In the genomic region with DNA sequence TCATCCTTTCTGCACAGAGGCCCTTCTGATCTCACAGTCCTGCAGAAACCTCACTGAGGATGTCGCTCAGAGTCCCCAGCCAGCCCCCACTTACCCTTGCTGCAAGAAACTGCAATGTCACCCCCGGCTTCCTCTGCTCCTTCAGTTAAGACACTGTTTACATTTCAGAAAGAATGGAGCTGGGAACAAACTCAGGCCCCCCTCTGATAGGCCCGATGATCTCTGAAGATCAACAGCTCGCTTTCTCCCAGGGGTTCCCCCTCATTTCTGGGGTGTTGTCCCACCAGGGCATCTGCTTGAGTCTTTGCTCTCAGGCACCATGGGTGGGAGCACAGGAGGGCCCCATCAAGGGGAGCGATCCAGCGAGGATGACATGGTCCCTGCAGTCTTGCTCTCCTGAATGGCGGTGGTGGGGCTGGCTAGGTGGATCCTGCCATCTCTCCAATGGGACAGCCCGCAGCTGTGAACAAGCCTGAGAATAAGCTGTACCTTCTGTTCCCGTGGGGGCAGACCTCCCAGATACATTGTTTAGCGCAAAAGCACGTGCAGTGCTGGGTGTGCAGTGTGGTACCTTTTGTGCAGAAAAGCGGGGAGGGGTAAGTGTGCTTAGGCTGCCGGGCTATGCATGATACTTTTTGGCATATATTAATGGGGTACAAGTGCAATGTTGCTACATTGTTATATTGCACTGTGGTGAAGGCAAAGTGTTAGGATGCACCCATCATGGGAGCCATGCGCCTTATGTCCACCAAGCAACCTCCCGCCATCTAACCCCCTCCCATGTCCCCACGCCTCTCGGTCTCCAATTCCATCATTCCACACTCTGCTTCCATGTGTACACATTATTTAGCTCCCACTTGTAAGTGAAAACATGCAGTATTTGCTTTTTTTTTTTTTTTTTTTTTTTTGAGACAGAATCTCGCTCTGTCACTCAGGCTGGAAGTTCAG, we compare ENCODE assay signal across 1 cellular context.
TF ChIP-seq lines count a peak whose summit lies in the region.

No MANE protein-coding gene starts in this region.

TF ChIP-seq in K562, 482 proteins besides CTCF, POLR2A, EP300 and RAD21 (continued from another document):
- TF ChIP-seq, protein P1, sequence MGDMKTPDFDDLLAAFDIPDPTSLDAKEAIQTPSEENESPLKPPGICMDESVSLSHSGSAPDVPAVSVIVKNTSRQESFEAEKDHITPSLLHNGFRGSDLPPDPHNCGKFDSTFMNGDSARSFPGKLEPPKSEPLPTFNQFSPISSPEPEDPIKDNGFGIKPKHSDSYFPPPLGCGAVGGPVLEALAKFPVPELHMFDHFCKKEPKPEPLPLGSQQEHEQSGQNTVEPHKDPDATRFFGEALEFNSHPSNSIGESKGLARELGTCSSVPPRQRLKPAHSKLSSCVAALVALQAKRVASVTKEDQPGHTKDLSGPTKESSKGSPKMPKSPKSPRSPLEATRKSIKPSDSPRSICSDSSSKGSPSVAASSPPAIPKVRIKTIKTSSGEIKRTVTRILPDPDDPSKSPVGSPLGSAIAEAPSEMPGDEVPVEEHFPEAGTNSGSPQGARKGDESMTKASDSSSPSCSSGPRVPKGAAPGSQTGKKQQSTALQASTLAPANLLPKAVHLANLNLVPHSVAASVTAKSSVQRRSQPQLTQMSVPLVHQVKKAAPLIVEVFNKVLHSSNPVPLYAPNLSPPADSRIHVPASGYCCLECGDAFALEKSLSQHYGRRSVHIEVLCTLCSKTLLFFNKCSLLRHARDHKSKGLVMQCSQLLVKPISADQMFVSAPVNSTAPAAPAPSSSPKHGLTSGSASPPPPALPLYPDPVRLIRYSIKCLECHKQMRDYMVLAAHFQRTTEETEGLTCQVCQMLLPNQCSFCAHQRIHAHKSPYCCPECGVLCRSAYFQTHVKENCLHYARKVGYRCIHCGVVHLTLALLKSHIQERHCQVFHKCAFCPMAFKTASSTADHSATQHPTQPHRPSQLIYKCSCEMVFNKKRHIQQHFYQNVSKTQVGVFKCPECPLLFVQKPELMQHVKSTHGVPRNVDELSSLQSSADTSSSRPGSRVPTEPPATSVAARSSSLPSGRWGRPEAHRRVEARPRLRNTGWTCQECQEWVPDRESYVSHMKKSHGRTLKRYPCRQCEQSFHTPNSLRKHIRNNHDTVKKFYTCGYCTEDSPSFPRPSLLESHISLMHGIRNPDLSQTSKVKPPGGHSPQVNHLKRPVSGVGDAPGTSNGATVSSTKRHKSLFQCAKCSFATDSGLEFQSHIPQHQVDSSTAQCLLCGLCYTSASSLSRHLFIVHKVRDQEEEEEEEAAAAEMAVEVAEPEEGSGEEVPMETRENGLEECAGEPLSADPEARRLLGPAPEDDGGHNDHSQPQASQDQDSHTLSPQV (IDR thresholded peaks at IDR 0.05) = peak; percentile 88
- no peak for TF ChIP-seq CHD2 (IDR thresholded peaks at IDR 0.05; ENCODE audit: low read depth, low read length)
- peak in 1 of 2 experiments; percentile 31; a peak in 1 of 4 replicates for TF ChIP-seq MAZ (CRISPR knock-in tag; conservative IDR thresholded peaks at IDR 0.05 in 1 of 2, IDR thresholded peaks at IDR 0.05 in 1 of 2)
- TF ChIP-seq HDAC8 (tag; IDR thresholded peaks at IDR 0.05) = no peak
- TF ChIP-seq ZNF316 (IDR thresholded peaks at IDR 0.05) = peak; percentile 92
- no peak for TF ChIP-seq ZNF3 (CRISPR knock-in tag; IDR thresholded peaks at IDR 0.05)
- TF ChIP-seq, protein P2, sequence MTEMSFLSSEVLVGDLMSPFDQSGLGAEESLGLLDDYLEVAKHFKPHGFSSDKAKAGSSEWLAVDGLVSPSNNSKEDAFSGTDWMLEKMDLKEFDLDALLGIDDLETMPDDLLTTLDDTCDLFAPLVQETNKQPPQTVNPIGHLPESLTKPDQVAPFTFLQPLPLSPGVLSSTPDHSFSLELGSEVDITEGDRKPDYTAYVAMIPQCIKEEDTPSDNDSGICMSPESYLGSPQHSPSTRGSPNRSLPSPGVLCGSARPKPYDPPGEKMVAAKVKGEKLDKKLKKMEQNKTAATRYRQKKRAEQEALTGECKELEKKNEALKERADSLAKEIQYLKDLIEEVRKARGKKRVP (CRISPR knock-in tag; IDR thresholded peaks at IDR 0.05) = 0 out of 2 replicates have a peak, but pooled peaks have one; percentile 57
- TF ChIP-seq FOXA3 (CRISPR knock-in tag; conservative IDR thresholded peaks at IDR 0.05 in 1 of 2, IDR thresholded peaks at IDR 0.05 in 1 of 2) = peak; percentile 24 to 70; a peak in 3 of 4 replicates
- TF ChIP-seq DPF2 (IDR thresholded peaks at IDR 0.05) = peak; percentile 66
- TF ChIP-seq, protein P3, sequence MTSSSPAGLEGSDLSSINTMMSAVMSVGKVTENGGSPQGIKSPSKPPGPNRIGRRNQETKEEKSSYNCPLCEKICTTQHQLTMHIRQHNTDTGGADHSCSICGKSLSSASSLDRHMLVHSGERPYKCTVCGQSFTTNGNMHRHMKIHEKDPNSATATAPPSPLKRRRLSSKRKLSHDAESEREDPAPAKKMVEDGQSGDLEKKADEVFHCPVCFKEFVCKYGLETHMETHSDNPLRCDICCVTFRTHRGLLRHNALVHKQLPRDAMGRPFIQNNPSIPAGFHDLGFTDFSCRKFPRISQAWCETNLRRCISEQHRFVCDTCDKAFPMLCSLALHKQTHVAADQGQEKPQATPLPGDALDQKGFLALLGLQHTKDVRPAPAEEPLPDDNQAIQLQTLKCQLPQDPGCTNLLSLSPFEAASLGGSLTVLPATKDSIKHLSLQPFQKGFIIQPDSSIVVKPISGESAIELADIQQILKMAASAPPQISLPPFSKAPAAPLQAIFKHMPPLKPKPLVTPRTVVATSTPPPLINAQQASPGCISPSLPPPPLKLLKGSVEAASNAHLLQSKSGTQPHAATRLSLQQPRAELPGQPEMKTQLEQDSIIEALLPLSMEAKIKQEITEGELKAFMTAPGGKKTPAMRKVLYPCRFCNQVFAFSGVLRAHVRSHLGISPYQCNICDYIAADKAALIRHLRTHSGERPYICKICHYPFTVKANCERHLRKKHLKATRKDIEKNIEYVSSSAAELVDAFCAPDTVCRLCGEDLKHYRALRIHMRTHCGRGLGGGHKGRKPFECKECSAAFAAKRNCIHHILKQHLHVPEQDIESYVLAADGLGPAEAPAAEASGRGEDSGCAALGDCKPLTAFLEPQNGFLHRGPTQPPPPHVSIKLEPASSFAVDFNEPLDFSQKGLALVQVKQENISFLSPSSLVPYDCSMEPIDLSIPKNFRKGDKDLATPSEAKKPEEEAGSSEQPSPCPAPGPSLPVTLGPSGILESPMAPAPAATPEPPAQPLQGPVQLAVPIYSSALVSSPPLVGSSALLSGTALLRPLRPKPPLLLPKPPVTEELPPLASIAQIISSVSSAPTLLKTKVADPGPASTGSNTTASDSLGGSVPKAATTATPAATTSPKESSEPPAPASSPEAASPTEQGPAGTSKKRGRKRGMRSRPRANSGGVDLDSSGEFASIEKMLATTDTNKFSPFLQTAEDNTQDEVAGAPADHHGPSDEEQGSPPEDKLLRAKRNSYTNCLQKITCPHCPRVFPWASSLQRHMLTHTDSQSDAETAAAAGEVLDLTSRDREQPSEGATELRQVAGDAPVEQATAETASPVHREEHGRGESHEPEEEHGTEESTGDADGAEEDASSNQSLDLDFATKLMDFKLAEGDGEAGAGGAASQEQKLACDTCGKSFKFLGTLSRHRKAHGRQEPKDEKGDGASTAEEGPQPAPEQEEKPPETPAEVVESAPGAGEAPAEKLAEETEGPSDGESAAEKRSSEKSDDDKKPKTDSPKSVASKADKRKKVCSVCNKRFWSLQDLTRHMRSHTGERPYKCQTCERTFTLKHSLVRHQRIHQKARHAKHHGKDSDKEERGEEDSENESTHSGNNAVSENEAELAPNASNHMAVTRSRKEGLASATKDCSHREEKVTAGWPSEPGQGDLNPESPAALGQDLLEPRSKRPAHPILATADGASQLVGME (CRISPR knock-in tag; IDR thresholded peaks at IDR 0.05) = no peak
- peak; percentile 13; the same call in 1 of the 2 replicates for TF ChIP-seq EP400 (IDR thresholded peaks at IDR 0.05)
- TF ChIP-seq, protein P4, sequence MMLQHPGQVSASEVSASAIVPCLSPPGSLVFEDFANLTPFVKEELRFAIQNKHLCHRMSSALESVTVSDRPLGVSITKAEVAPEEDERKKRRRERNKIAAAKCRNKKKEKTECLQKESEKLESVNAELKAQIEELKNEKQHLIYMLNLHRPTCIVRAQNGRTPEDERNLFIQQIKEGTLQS (IDR thresholded peaks at IDR 0.05) = peak; percentile 8; the same call in 1 of the 2 replicates
- TF ChIP-seq, protein P4 (CRISPR knock-in tag; conservative IDR thresholded peaks at IDR 0.05) = no peak
- TF ChIP-seq SMARCA4 (IDR thresholded peaks at IDR 0.05) = peak; percentile 69
- TF ChIP-seq, protein P5, sequence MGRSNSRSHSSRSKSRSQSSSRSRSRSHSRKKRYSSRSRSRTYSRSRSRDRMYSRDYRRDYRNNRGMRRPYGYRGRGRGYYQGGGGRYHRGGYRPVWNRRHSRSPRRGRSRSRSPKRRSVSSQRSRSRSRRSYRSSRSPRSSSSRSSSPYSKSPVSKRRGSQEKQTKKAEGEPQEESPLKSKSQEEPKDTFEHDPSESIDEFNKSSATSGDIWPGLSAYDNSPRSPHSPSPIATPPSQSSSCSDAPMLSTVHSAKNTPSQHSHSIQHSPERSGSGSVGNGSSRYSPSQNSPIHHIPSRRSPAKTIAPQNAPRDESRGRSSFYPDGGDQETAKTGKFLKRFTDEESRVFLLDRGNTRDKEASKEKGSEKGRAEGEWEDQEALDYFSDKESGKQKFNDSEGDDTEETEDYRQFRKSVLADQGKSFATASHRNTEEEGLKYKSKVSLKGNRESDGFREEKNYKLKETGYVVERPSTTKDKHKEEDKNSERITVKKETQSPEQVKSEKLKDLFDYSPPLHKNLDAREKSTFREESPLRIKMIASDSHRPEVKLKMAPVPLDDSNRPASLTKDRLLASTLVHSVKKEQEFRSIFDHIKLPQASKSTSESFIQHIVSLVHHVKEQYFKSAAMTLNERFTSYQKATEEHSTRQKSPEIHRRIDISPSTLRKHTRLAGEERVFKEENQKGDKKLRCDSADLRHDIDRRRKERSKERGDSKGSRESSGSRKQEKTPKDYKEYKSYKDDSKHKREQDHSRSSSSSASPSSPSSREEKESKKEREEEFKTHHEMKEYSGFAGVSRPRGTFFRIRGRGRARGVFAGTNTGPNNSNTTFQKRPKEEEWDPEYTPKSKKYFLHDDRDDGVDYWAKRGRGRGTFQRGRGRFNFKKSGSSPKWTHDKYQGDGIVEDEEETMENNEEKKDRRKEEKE (IDR thresholded peaks at IDR 0.05; ENCODE audit: borderline replicate concordance in 1 of 2, control insufficient read depth in 1 of 2, low read depth in 2 of 2, low read length in 1 of 2) = no peak
- TF ChIP-seq, protein P6, sequence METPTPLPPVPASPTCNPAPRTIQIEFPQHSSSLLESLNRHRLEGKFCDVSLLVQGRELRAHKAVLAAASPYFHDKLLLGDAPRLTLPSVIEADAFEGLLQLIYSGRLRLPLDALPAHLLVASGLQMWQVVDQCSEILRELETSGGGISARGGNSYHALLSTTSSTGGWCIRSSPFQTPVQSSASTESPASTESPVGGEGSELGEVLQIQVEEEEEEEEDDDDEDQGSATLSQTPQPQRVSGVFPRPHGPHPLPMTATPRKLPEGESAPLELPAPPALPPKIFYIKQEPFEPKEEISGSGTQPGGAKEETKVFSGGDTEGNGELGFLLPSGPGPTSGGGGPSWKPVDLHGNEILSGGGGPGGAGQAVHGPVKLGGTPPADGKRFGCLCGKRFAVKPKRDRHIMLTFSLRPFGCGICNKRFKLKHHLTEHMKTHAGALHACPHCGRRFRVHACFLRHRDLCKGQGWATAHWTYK (CRISPR knock-in tag; IDR thresholded peaks at IDR 0.05) = 0 out of 2 replicates have a peak, but pooled peaks have one; percentile 38
- TF ChIP-seq, protein P7, sequence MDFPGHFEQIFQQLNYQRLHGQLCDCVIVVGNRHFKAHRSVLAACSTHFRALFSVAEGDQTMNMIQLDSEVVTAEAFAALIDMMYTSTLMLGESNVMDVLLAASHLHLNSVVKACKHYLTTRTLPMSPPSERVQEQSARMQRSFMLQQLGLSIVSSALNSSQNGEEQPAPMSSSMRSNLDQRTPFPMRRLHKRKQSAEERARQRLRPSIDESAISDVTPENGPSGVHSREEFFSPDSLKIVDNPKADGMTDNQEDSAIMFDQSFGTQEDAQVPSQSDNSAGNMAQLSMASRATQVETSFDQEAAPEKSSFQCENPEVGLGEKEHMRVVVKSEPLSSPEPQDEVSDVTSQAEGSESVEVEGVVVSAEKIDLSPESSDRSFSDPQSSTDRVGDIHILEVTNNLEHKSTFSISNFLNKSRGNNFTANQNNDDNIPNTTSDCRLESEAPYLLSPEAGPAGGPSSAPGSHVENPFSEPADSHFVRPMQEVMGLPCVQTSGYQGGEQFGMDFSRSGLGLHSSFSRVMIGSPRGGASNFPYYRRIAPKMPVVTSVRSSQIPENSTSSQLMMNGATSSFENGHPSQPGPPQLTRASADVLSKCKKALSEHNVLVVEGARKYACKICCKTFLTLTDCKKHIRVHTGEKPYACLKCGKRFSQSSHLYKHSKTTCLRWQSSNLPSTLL (IDR thresholded peaks at IDR 0.05) = no peak
- TF ChIP-seq TCF7 (IDR thresholded peaks at IDR 0.05; ENCODE audit: borderline replicate concordance) = no peak
- TF ChIP-seq ZNF444 (CRISPR knock-in tag; IDR thresholded peaks at IDR 0.05) = no peak
- TF ChIP-seq, protein P8, sequence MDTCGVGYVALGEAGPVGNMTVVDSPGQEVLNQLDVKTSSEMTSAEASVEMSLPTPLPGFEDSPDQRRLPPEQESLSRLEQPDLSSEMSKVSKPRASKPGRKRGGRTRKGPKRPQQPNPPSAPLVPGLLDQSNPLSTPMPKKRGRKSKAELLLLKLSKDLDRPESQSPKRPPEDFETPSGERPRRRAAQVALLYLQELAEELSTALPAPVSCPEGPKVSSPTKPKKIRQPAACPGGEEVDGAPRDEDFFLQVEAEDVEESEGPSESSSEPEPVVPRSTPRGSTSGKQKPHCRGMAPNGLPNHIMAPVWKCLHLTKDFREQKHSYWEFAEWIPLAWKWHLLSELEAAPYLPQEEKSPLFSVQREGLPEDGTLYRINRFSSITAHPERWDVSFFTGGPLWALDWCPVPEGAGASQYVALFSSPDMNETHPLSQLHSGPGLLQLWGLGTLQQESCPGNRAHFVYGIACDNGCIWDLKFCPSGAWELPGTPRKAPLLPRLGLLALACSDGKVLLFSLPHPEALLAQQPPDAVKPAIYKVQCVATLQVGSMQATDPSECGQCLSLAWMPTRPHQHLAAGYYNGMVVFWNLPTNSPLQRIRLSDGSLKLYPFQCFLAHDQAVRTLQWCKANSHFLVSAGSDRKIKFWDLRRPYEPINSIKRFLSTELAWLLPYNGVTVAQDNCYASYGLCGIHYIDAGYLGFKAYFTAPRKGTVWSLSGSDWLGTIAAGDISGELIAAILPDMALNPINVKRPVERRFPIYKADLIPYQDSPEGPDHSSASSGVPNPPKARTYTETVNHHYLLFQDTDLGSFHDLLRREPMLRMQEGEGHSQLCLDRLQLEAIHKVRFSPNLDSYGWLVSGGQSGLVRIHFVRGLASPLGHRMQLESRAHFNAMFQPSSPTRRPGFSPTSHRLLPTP (IDR thresholded peaks at IDR 0.05; ENCODE audit: borderline replicate concordance, extremely low read depth, insufficient read length) = no peak
- TF ChIP-seq ZBTB8A (IDR thresholded peaks at IDR 0.05; ENCODE audit: partially characterized antibody) = no peak
- peak; percentile 60 for TF ChIP-seq MAFK (IDR thresholded peaks at IDR 0.05; ENCODE audit: low read length)
TF ChIP-seq in K562: peak in this region for 34.
